Comparison of ENCODE assay signal across 25 cellular contexts in genomic region chr1:241536969-241537368, GRCh38. TPM values are rescaled to one million over a fixed set of nuclear protein-coding genes. Genes with fewer than 3 reads are reported as not detected.
"Had no signal": no experiment of that assay in that cellular context is flagged by ENCODE, and none has a peak within 500 bp of the region (broad histone marks: within the 10 kb centered on the region; RNA-seq: fewer than 3 reads in every experiment).

No MANE protein-coding gene starts in this region.

- DNase-seq: cortex of kidney; effector CD4-positive, alpha-beta T cell; glutamatergic neuron; heart right ventricle; hippocampal formation; islet precursor cell; kidney glomerular epithelial cell; left ventricle myocardium superior; lower lobe of right lung; pancreas; right lobe of liver; small intestine; stimulated activated CD4-positive, alpha-beta T cell treated with anti-CD3 and anti-CD28 coated beads, Interleukin-15, amount 100 ng/mL, for 24 hours; stimulated activated CD4-positive, alpha-beta T cell treated with anti-CD3 and anti-CD28 coated beads, Interleukin-2, amount 100 ng/mL, for 48 hours; stimulated activated naive CD4-positive, alpha-beta T cell treated with Interleukin-2 at 50 U/mL for 16 hours; stomach; testis; tibial artery had no signal

- H3K27ac Mint-ChIP-seq: natural killer cell treated with Interleukin-12 subunit alpha and Interleukin-12 subunit beta and Interleukin-15 and Interleukin-18, amount 100 ng/mL, for 72 hours; type B pancreatic cell had no signal

- FAIRE-seq: pancreas, small intestine had no signal

- H3K9me3 ChIP-seq: gastroesophageal sphincter, heart right ventricle, lower lobe of right lung, neutrophil, pancreas, right lobe of liver, stomach, testis, tibial artery had no signal

- ATAC-seq: gastroesophageal sphincter; heart right ventricle; left ventricle myocardium superior; lower lobe of right lung; natural killer cell treated with Interleukin-12 subunit alpha and Interleukin-12 subunit beta and Interleukin-15 and Interleukin-18, amount 100 ng/mL, for 72 hours; pancreas; right lobe of liver had no signal

- H3K4me3 Mint-ChIP-seq: natural killer cell treated with Interleukin-12 subunit alpha and Interleukin-12 subunit beta and Interleukin-15 and Interleukin-18, amount 100 ng/mL, for 72 hours; neural crest cell; type B pancreatic cell had no signal

- H3K36me3 ChIP-seq: gastroesophageal sphincter, heart right ventricle, lower lobe of right lung, neutrophil, pancreas, right lobe of liver, stomach, tibial artery had no signal

- H3K27me3 ChIP-seq: neutrophil, pancreas, right lobe of liver, stomach, testis, tibial artery had no signal

- H3K4me3 ChIP-seq: gastroesophageal sphincter, heart right ventricle, lower lobe of right lung, pancreas, right lobe of liver, stomach, testis, tibial artery had no signal

- H3K4me1 ChIP-seq: gastroesophageal sphincter, lower lobe of right lung, testis, tibial artery had no signal

- H3K9me3 Mint-ChIP-seq: natural killer cell treated with Interleukin-12 subunit alpha and Interleukin-12 subunit beta and Interleukin-15 and Interleukin-18, amount 100 ng/mL, for 72 hours; type B pancreatic cell had no signal

- H3K36me3 Mint-ChIP-seq: natural killer cell treated with Interleukin-12 subunit alpha and Interleukin-12 subunit beta and Interleukin-15 and Interleukin-18, amount 100 ng/mL, for 72 hours; type B pancreatic cell had no signal

- H3K27ac ChIP-seq: gastroesophageal sphincter, heart right ventricle, lower lobe of right lung, neutrophil, pancreas, right lobe of liver, stomach, testis, tibial artery had no signal

RNA-seq across cellular contexts. Expression of gene KMO, which starts 4.8 kb away (rescaled TPM):
- total RNA-seq: dermis microvascular lymphatic vessel endothelial cell; natural killer cell treated with Interleukin-12 subunit alpha and Interleukin-12 subunit beta and Interleukin-15 and Interleukin-18, amount 100 ng/mL, for 72 hours; neural crest cell; pulmonary artery endothelial cell had no signal
